Comparison of ENCODE assay signal across 14 cellular contexts in genomic region chr5:143006511-143006910, GRCh38.
DNase-seq lines count a peak whose midpoint lies in the region; ATAC-seq and TF ChIP-seq lines count a peak whose summit lies in the region.
"Had no signal": no experiment of that assay in that cellular context is flagged by ENCODE, and none has a peak within 500 bp of the region (broad histone marks: within the 10 kb centered on the region; RNA-seq: fewer than 3 reads in every experiment).

No MANE protein-coding gene starts in this region.

- H3K4me3 Mint-ChIP-seq in activated naive CD4-positive, alpha-beta T cell treated with anti-CD3 and anti-CD28 coated beads, Interleukin-2, amount 50 U/mL, for 24 hours: no peak overlapping the region
- H3K4me3 Mint-ChIP-seq in natural killer cell: peak overlapping the region; percentile 53

- intact Hi-C loops in dorsolateral prefrontal cortex (cut with DNase I): no loop called here
- intact Hi-C loops in natural killer cell (cut with micrococcal nuclease): loop anchor here (5.0 to 10.0 kb wide), 2 partner anchors 234 to 688 kb away; partner anchors contain the start of gene ARHGAP26
- intact Hi-C loops in upper lobe of right lung (cut with DNase I): no loop called here

- H3K27me3 Mint-ChIP-seq in activated naive CD4-positive, alpha-beta T cell treated with anti-CD3 and anti-CD28 coated beads, Interleukin-2, amount 50 U/mL, for 24 hours: no peaks in the 10 kb centered on the region
- H3K27me3 Mint-ChIP-seq in natural killer cell (ENCODE audit: low read depth in 2 of 2): no peaks in the 10 kb centered on the region

- H3K27me3 ChIP-seq in dorsolateral prefrontal cortex (no peaks in the 10 kb centered on the region), upper lobe of right lung (no peaks in the 10 kb centered on the region)
- H3K27me3 ChIP-seq: body of pancreas had no signal

- H3K36me3 ChIP-seq in upper lobe of right lung: no peaks in the 10 kb centered on the region

- no peak for ATAC-seq in natural killer cell
- no peak for ATAC-seq in upper lobe of right lung
- no peak for ATAC-seq in HG03439 (IDR thresholded peaks at IDR 0.05; ENCODE audit: unreplicated experiment)
- ATAC-seq: body of pancreas; stimulated activated naive CD8-positive, alpha-beta T cell treated with anti-CD3 and anti-CD28 coated beads, Interleukin-15, Interleukin-2, amounts not matched to agents 100 U/mL and 50 U/mL, for 24 hours had no signal

- H3K9me3 ChIP-seq in upper lobe of right lung: no peaks in the 10 kb centered on the region
- H3K9me3 ChIP-seq: body of pancreas had no signal

- H3K4me1 Mint-ChIP-seq in activated naive CD4-positive, alpha-beta T cell treated with anti-CD3 and anti-CD28 coated beads, Interleukin-2, amount 50 U/mL, for 24 hours: peaks cover 78% of the 10 kb centered on the region
- peaks cover 83 to 88% of the 10 kb centered on the region in 2 donors for H3K4me1 Mint-ChIP-seq in natural killer cell

- TF ChIP-seq CTCF in dorsolateral prefrontal cortex (IDR thresholded peaks at IDR 0.05 in 54 of 56, conservative IDR thresholded peaks at IDR 0.05 in 2 of 56; ENCODE audit: low read depth in 1 of 56, partially characterized antibody in 56 of 56) (no peak), natural killer cell (IDR thresholded peaks at IDR 0.05) (no peak), upper lobe of right lung (IDR thresholded peaks at IDR 0.05) (no peak)

- no peak for DNase-seq in activated naive CD4-positive, alpha-beta T cell treated with Interleukin-2 at 50 U/mL for 16 hours
- no peak for DNase-seq in dorsolateral prefrontal cortex
- no peak for DNase-seq in natural killer cell
- DNase-seq in upper lobe of right lung: no peak
- DNase-seq in NCI-H82 (lab: John Stamatoyannopoulos, UW): no peak
- no peak for DNase-seq in HT-29 (ENCODE audit: low spot score)
- DNase-seq: activated CD4-positive, alpha-beta T cell treated with anti-CD3 and anti-CD28 coated beads, Interleukin-2, amount 50 U/mL, for 48 hours; body of pancreas; glutamatergic neuron; kidney glomerular epithelial cell; stimulated activated CD4-positive, alpha-beta T cell treated with anti-CD3 and anti-CD28 coated beads, Interleukin-4, amount 100 ng/mL, for 1 hour; stimulated activated naive CD8-positive, alpha-beta T cell treated with anti-CD3 and anti-CD28 coated beads, Interleukin-15, Interleukin-2, amounts not matched to agents 100 U/mL and 50 U/mL, for 24 hours had no signal

- H3K4me3 ChIP-seq in dorsolateral prefrontal cortex: peak overlapping the region in 1 of 59 donors; percentile 2
- H3K4me3 ChIP-seq in upper lobe of right lung: no peak overlapping the region
- H3K4me3 ChIP-seq: body of pancreas had no signal

- peaks cover 80% of the 10 kb centered on the region for H3K4me1 ChIP-seq in upper lobe of right lung
- H3K4me1 ChIP-seq: body of pancreas had no signal

- peak overlapping the region; percentile 7 for H3K27ac Mint-ChIP-seq in activated naive CD4-positive, alpha-beta T cell treated with anti-CD3 and anti-CD28 coated beads, Interleukin-2, amount 50 U/mL, for 24 hours
- peak overlapping the region; percentile 96 to 100 for H3K27ac Mint-ChIP-seq in natural killer cell

- H3K27ac ChIP-seq in dorsolateral prefrontal cortex (peak overlapping the region in 43 of 59 donors; percentile 1 to 78 (median 56)), upper lobe of right lung (peak overlapping the region; percentile 56)
- H3K27ac ChIP-seq: body of pancreas had no signal

- H3K36me3 Mint-ChIP-seq in activated naive CD4-positive, alpha-beta T cell treated with anti-CD3 and anti-CD28 coated beads, Interleukin-2, amount 50 U/mL, for 24 hours: peaks cover 4% of the 10 kb centered on the region
- no peaks in the 10 kb centered on the region for H3K36me3 Mint-ChIP-seq in natural killer cell

- no peaks in the 10 kb centered on the region for H3K9me3 Mint-ChIP-seq in activated naive CD4-positive, alpha-beta T cell treated with anti-CD3 and anti-CD28 coated beads, Interleukin-2, amount 50 U/mL, for 24 hours
- H3K9me3 Mint-ChIP-seq in natural killer cell: no peaks in the 10 kb centered on the region
